In genomic region chr15:51971353-51972133, GRCh38 we compare ENCODE assay signal across 1 cellular context.
TF ChIP-seq lines count a peak whose summit lies in the region.

LEO1 (minus strand) TSS chr15:51971778; CDS start chr15:51971745, 33 bp downstream.

TF ChIP-seq in HEK293, 187 proteins besides CTCF, POLR2A, EP300 and RAD21 (continued from another document):
- TF ChIP-seq PRDM10 (tag by site-specific recombination; IDR thresholded peaks at IDR 0.05) (peak; percentile 66), ZNF776 (tag by site-specific recombination; IDR thresholded peaks at IDR 0.05; ENCODE audit: borderline replicate concordance) (no peak)
TF ChIP-seq in HEK293: peak in this region for 38.
